ENCODE assay signal across 15 cellular contexts in the genomic region with DNA sequence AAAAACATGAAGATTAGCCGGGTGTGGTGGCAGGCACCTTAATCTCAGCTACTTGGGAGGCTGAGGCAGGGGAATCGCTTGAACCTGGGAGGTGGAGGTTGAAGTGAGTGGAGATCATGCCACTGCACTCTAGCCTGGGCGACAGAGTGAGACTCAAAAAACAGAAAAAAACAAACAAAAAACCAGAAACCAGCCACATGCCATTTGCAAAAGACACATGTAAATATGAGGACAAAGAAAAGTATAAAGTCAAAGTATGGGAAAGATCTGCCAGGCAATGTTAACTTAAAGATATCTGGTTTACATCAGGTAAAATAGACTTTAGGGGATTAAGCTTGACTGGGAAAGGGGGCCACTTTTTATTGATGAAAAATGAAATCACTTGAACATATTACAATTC.
A peak's percentile ranks its signal among the peaks of the same experiment; 100 is the strongest.
DNase-seq lines count a peak whose midpoint lies in the region; ATAC-seq and TF ChIP-seq lines count a peak whose summit lies in the region.
"Had no signal": no experiment of that assay in that cellular context is flagged by ENCODE, and none has a peak within 500 bp of the region (broad histone marks: within the 10 kb centered on the region; RNA-seq: fewer than 3 reads in every experiment).

No MANE protein-coding gene starts in this region.

- TF ChIP-seq CTCF in neutrophil (IDR thresholded peaks at IDR 0.05) = no peak
- TF ChIP-seq CTCF in HFFc6 (IDR thresholded peaks at IDR 0.05) = no peak

- no peak overlapping the region for H3K4me3 Mint-ChIP-seq in activated T-cell treated with anti-CD3 and anti-CD28 coated beads, Interleukin-2, amount 50 U/mL, for 72 hours
- H3K4me3 Mint-ChIP-seq in CD4-positive, CD25-positive, alpha-beta regulatory T cell = no peak overlapping the region
- H3K4me3 Mint-ChIP-seq in activated naive CD8-positive, alpha-beta T cell treated with anti-CD3 and anti-CD28 coated beads for 36 hours = no peak overlapping the region
- no peak overlapping the region for H3K4me3 Mint-ChIP-seq in HFFc6

- H3K36me3 ChIP-seq in CD4-positive, CD25-positive, alpha-beta regulatory T cell (ENCODE audit: control insufficient read depth, insufficient read depth, low read length) = peaks cover 83% of the 10 kb centered on the region
- H3K36me3 ChIP-seq in neutrophil = peaks cover 29% of the 10 kb centered on the region

- peak overlapping the region; percentile 38 for H3K27ac Mint-ChIP-seq in activated T-cell treated with anti-CD3 and anti-CD28 coated beads, Interleukin-2, amount 50 U/mL, for 72 hours
- peak overlapping the region in 2 of 3 donors; percentile 60 to 69 for H3K27ac Mint-ChIP-seq in CD4-positive, CD25-positive, alpha-beta regulatory T cell
- H3K27ac Mint-ChIP-seq in activated naive CD8-positive, alpha-beta T cell treated with anti-CD3 and anti-CD28 coated beads for 36 hours = peak overlapping the region; percentile 16
- H3K27ac Mint-ChIP-seq in HFFc6 = no peak overlapping the region

- no peak for DNase-seq in activated T-cell treated with anti-CD3 and anti-CD28 coated beads, Interleukin-2, amount 50 U/mL, for 72 hours
- no peak for DNase-seq in activated T-cell treated with anti-CD3 and anti-CD28 coated beads, Interleukin-2, amount 50 U/mL, for 48 hours
- DNase-seq in CD4-positive, CD25-positive, alpha-beta regulatory T cell = no peak
- DNase-seq in activated naive CD8-positive, alpha-beta T cell treated with anti-CD3 and anti-CD28 coated beads for 36 hours = no peak
- DNase-seq in HFFc6 = no peak
- DNase-seq: DMS79; KG1; NCI-H1105 treated with DMSO at 0.1 percent for 48 hours; NCI-H1694 treated with DMSO at 0.1 percent for 48 hours; NCI-H748 treated with DMSO at 0.1 percent for 48 hours; NK-92 treated with Interleukin-12 subunit alpha and Interleukin-12 subunit beta, amount 100 ng/mL, for 24 hours; Peyer's patch had no signal

- peaks cover 7% of the 10 kb centered on the region for H3K4me1 ChIP-seq in CD4-positive, CD25-positive, alpha-beta regulatory T cell (ENCODE audit: control insufficient read depth, insufficient read depth, low read length, poor library complexity, severe bottlenecking)
- H3K4me1 ChIP-seq in neutrophil (ENCODE audit: control insufficient read depth in 1 of 2, insufficient read depth in 1 of 2, low read depth in 1 of 2, low read length in 1 of 2) = peaks cover 17 to 25% of the 10 kb centered on the region in 2 experiments
- H3K4me1 ChIP-seq: Peyer's patch had no signal

- H3K4me1 Mint-ChIP-seq in activated T-cell treated with anti-CD3 and anti-CD28 coated beads, Interleukin-2, amount 50 U/mL, for 72 hours (ENCODE audit: low read depth) = peaks cover 67% of the 10 kb centered on the region
- peaks cover 12 to 52% (median 31%) of the 10 kb centered on the region in 4 donors for H3K4me1 Mint-ChIP-seq in CD4-positive, CD25-positive, alpha-beta regulatory T cell
- H3K4me1 Mint-ChIP-seq in activated naive CD8-positive, alpha-beta T cell treated with anti-CD3 and anti-CD28 coated beads for 36 hours = peaks cover 40% of the 10 kb centered on the region
- peaks cover 13% of the 10 kb centered on the region for H3K4me1 Mint-ChIP-seq in HFFc6 (ENCODE audit: low read depth)

- H3K27me3 ChIP-seq in CD4-positive, CD25-positive, alpha-beta regulatory T cell (ENCODE audit: control insufficient read depth, insufficient read depth, low read length) = no peaks in the 10 kb centered on the region
- H3K27me3 ChIP-seq in neutrophil = no peaks in the 10 kb centered on the region
- H3K27me3 ChIP-seq: BLaER1 treated with 17β-estradiol and CSF1 and Interleukin-3, amounts not matched to agents 10 nM and 100 nM; Peyer's patch had no signal

- H3K36me3 Mint-ChIP-seq in activated T-cell treated with anti-CD3 and anti-CD28 coated beads, Interleukin-2, amount 50 U/mL, for 72 hours (ENCODE audit: insufficient read depth in 2 of 2) = peaks cover 21 to 62% of the 10 kb centered on the region in 2 donors
- H3K36me3 Mint-ChIP-seq in CD4-positive, CD25-positive, alpha-beta regulatory T cell = peaks cover 28% of the 10 kb centered on the region
- H3K36me3 Mint-ChIP-seq in activated naive CD8-positive, alpha-beta T cell treated with anti-CD3 and anti-CD28 coated beads for 36 hours = peaks cover 62% of the 10 kb centered on the region
- peaks cover 13% of the 10 kb centered on the region for H3K36me3 Mint-ChIP-seq in HFFc6 (ENCODE audit: low read depth)

- H3K27me3 Mint-ChIP-seq in activated T-cell treated with anti-CD3 and anti-CD28 coated beads, Interleukin-2, amount 50 U/mL, for 72 hours (ENCODE audit: low read depth) = no peaks in the 10 kb centered on the region
- H3K27me3 Mint-ChIP-seq in CD4-positive, CD25-positive, alpha-beta regulatory T cell = no peaks in the 10 kb centered on the region
- H3K27me3 Mint-ChIP-seq in activated naive CD8-positive, alpha-beta T cell treated with anti-CD3 and anti-CD28 coated beads for 36 hours = no peaks in the 10 kb centered on the region
- H3K27me3 Mint-ChIP-seq in HFFc6 (ENCODE audit: insufficient read depth) = peaks cover 2% of the 10 kb centered on the region

- H3K9me3 Mint-ChIP-seq in activated T-cell treated with anti-CD3 and anti-CD28 coated beads, Interleukin-2, amount 50 U/mL, for 72 hours = no peaks in the 10 kb centered on the region
- no peaks in the 10 kb centered on the region for H3K9me3 Mint-ChIP-seq in CD4-positive, CD25-positive, alpha-beta regulatory T cell
- H3K9me3 Mint-ChIP-seq in activated naive CD8-positive, alpha-beta T cell treated with anti-CD3 and anti-CD28 coated beads for 36 hours = no peaks in the 10 kb centered on the region
- H3K9me3 Mint-ChIP-seq in HFFc6 = no peaks in the 10 kb centered on the region

- ATAC-seq in activated T-cell treated with anti-CD3 and anti-CD28 coated beads, Interleukin-2, amount 50 U/mL, for 72 hours (replicated peaks in 1 of 2) = no peak
- ATAC-seq in CD4-positive, CD25-positive, alpha-beta regulatory T cell (ENCODE audit: low read depth in 2 of 2) = no peak
- no peak for ATAC-seq in HG03280 (IDR thresholded peaks at IDR 0.05; ENCODE audit: unreplicated experiment)

- no peaks in the 10 kb centered on the region for H3K9me3 ChIP-seq in CD4-positive, CD25-positive, alpha-beta regulatory T cell (ENCODE audit: control insufficient read depth in 2 of 2, low read length in 2 of 2)
- H3K9me3 ChIP-seq in neutrophil = no peaks in the 10 kb centered on the region
- H3K9me3 ChIP-seq: Peyer's patch had no signal

- no peak overlapping the region for H3K27ac ChIP-seq in CD4-positive, CD25-positive, alpha-beta regulatory T cell (ENCODE audit: insufficient read depth, low read length, poor library complexity, severe bottlenecking)
- peak overlapping the region; percentile 7 for H3K27ac ChIP-seq in neutrophil
- H3K27ac ChIP-seq: BLaER1 treated with 17β-estradiol and CSF1 and Interleukin-3, amounts not matched to agents 10 nM and 100 nM; Peyer's patch had no signal

- H3K4me3 ChIP-seq in CD4-positive, CD25-positive, alpha-beta regulatory T cell (ENCODE audit: low read depth, low read length) = no peak overlapping the region
- no peak overlapping the region for H3K4me3 ChIP-seq in neutrophil (ENCODE audit: low read depth in 1 of 2, low read length in 1 of 2)
- H3K4me3 ChIP-seq: BLaER1 treated with 17β-estradiol and CSF1 and Interleukin-3, amounts not matched to agents 10 nM and 100 nM; Peyer's patch had no signal
